In genomic region chr9:79220666-79221065, GRCh38 we compare ENCODE assay signal across 24 cellular contexts.
DNase-seq lines count a peak whose midpoint lies in the region; ATAC-seq and TF ChIP-seq lines count a peak whose summit lies in the region.
"Had no signal": no experiment of that assay in that cellular context is flagged by ENCODE, and none has a peak within 500 bp of the region (broad histone marks: within the 10 kb centered on the region; RNA-seq: fewer than 3 reads in every experiment).

No MANE protein-coding gene starts in this region.

- H2BK120ac ChIP-seq in IMR-90 (ENCODE audit: low read depth, low read length) = peak overlapping the region; percentile 84

- H2AFZ ChIP-seq in IMR-90 (replicated peaks; ENCODE audit: low read length, poor library complexity) = no peak overlapping the region
- H2AFZ ChIP-seq in mammary epithelial cell (ENCODE audit: low read depth, low read length) = no peak overlapping the region

- no peaks in the 10 kb centered on the region for H3K27me3 ChIP-seq in IMR-90 (ENCODE audit: control insufficient read depth, insufficient read depth, low read length)
- H3K27me3 ChIP-seq in mammary epithelial cell (ENCODE audit: insufficient read depth, low read length) = no peaks in the 10 kb centered on the region
- H3K27me3 ChIP-seq: cardiac muscle cell had no signal

- no peak for TF ChIP-seq POLR2A in IMR-90 (IDR thresholded peaks at IDR 0.05; ENCODE audit: low read depth, low read length)

- H3K79me1 ChIP-seq in IMR-90 (ENCODE audit: low read depth in 1 of 2, low read length in 2 of 2) = no peaks in the 10 kb centered on the region

- in situ Hi-C loops in IMR-90 (cut with MboI; ENCODE audit: low sequenced_read_pairs) (no loop called here), mammary epithelial cell (cut with MboI; ENCODE audit: low sequenced_read_pairs in 2 of 2) (no loop called here)

- no peak overlapping the region for H2AK9ac ChIP-seq in IMR-90 (replicated peaks; ENCODE audit: low read depth, low read length, poor library complexity)

- WGBS in IMR-90 (ENCODE audit: extremely low coverage in 2 of 2, insufficient read length in 1 of 2), 2 experiments = no CpG with 5 or more reads among the region's 1 CpG
- 88% methylated on average over 1 of the region's 1 CpG for WGBS in mammary epithelial cell (ENCODE audit: low coverage, missing lambda C conversion rate)

- H2BK5ac ChIP-seq in IMR-90 (ENCODE audit: low read depth, low read length, poor library complexity, severe bottlenecking) = peak overlapping the region; percentile 99

- H4K5ac ChIP-seq in IMR-90 (ENCODE audit: low read depth, low read length) = peak overlapping the region; percentile 65; the same call in 1 of the 2 replicates

- H3K4me2 ChIP-seq in IMR-90 (ENCODE audit: low read depth, low read length) (peak overlapping the region; percentile 47; the same call in 1 of the 2 replicates), mammary epithelial cell (ENCODE audit: insufficient read depth, low read depth, low read length) (no peak overlapping the region)

- peak overlapping the region; percentile 53; the same call in 1 of the 2 replicates for H3K23ac ChIP-seq in IMR-90 (ENCODE audit: low read depth, low read length)

- no peaks in the 10 kb centered on the region for H3K79me2 ChIP-seq in mammary epithelial cell (ENCODE audit: insufficient read depth, low read length)

- ATAC-seq in IMR-90 (ENCODE audit: low read depth) (peak; percentile 71), GM21526 (IDR thresholded peaks at IDR 0.05; ENCODE audit: low FRiP score, unreplicated experiment) (no peak)
- ATAC-seq: K562, left lobe of liver, mucosa of descending colon had no signal

- H4K91ac ChIP-seq in IMR-90 (ENCODE audit: insufficient read depth, low read depth, low read length) = peak overlapping the region; percentile 62; the same call in 1 of the 2 replicates

- H3K27ac ChIP-seq in IMR-90 (ENCODE audit: insufficient read depth, low read length) = no peak overlapping the region
- H3K27ac ChIP-seq in mammary epithelial cell (ENCODE audit: insufficient read depth, low read depth, low read length) = peak overlapping the region; percentile 9
- no peak overlapping the region for H3K27ac ChIP-seq in coronary artery
- H3K27ac ChIP-seq: cardiac muscle cell had no signal

- H3K9me3 ChIP-seq in IMR-90 (ENCODE audit: control insufficient read depth, insufficient read depth, low read length) = no peaks in the 10 kb centered on the region
- H3K9me3 ChIP-seq in mammary epithelial cell (replicated peaks; ENCODE audit: insufficient read depth, low read length) = no peaks in the 10 kb centered on the region
- H3K9me3 ChIP-seq: mucosa of descending colon had no signal

- H3K9ac ChIP-seq in IMR-90 (ENCODE audit: low read depth, low read length) (no peak overlapping the region), mammary epithelial cell (ENCODE audit: insufficient read depth, low read length) (no peak overlapping the region)

- H2BK15ac ChIP-seq in IMR-90 (ENCODE audit: low read depth, low read length) = peak overlapping the region; percentile 51; the same call in 1 of the 3 replicates

- intact Hi-C loops in IMR-90 (cut with micrococcal nuclease) (no loop called here), mammary epithelial cell (cut with micrococcal nuclease) (loop anchor here (5.0 to 10.0 kb wide), 2 partner anchors 246 to 352 kb away; partner anchors contain the start of gene TLE4)

- H3K14ac ChIP-seq in IMR-90 (replicated peaks; ENCODE audit: low read depth, low read length) = peak overlapping the region; percentile 77; the same call in 1 of the 2 replicates

- CTCF ChIA-PET in AG04449 (lab: Yijun Ruan, JAX) = interaction anchor here (1.5 kb wide), 1 partner anchor 91 kb away, joined by 4 read pairs; no protein-coding TSS in a partner anchor
- CTCF ChIA-PET in IMR-90 (lab: Yijun Ruan, JAX) = no interaction called here
- CTCF ChIA-PET in mammary epithelial cell (lab: Charles Lee; ENCODE audit: low non-redundant PET) = no interaction called here

- H3K18ac ChIP-seq in IMR-90 (ENCODE audit: low read depth, low read length) = peak overlapping the region; percentile 86; the same call in 1 of the 2 replicates

- H4K20me1 ChIP-seq in IMR-90 (ENCODE audit: insufficient read depth, low read length) = no peaks in the 10 kb centered on the region
- H4K20me1 ChIP-seq in mammary epithelial cell (ENCODE audit: insufficient read depth, low read length) = no peaks in the 10 kb centered on the region

- POLR2A ChIA-PET in AG04449 (lab: Yijun Ruan, JAX) (interaction anchor here (0.8 to 1.2 kb wide), 2 partner anchors 24 to 351 kb away, joined by 3 to 5 read pairs; partner anchors contain the start of gene TLE4), IMR-90 (lab: Charles Lee; ENCODE audit: unreplicated experiment) (no interaction called here)

- BruUV-seq in IMR-90 (replicated peaks; lab: Mats Ljungman, UMichigan) = no TSS peak
- no TSS peak for BruUV-seq in mammary epithelial cell (replicated peaks; lab: Mats Ljungman, UMichigan)

- no peaks in the 10 kb centered on the region; the same call in 1 of the 2 replicates for H3K4me1 ChIP-seq in IMR-90 (ENCODE audit: control insufficient read depth, insufficient read depth, low read length)
- H3K4me1 ChIP-seq in mammary epithelial cell (ENCODE audit: insufficient read depth, low read length) = peaks cover 32% of the 10 kb centered on the region

- H2BK20ac ChIP-seq in IMR-90 (ENCODE audit: low read depth, low read length) = peak overlapping the region; percentile 85; the same call in 1 of the 2 replicates

- no peak overlapping the region for H2AK5ac ChIP-seq in IMR-90 (ENCODE audit: low read depth, low read length)

- no peak for TF ChIP-seq RAD21 in IMR-90 (IDR thresholded peaks at IDR 0.05; ENCODE audit: low read length)

- TF ChIP-seq CTCF in AG04449 (IDR thresholded peaks at IDR 0.05; ENCODE audit: insufficient read depth, low read length, missing control alignments) (no peak), IMR-90 (conservative IDR thresholded peaks at IDR 0.05; ENCODE audit: low read depth, low read length) (no peak), mammary epithelial cell (conservative IDR thresholded peaks at IDR 0.05 in 1 of 2, IDR thresholded peaks at IDR 0.05 in 1 of 2; ENCODE audit: extremely low read depth in 1 of 2, insufficient read depth in 1 of 2, low read depth in 1 of 2, low read length in 2 of 2) (no peak), coronary artery (IDR thresholded peaks at IDR 0.05) (no peak)

- DNase-seq in AG04449 (ENCODE audit: low read depth, low spot score) (peak; percentile 53), IMR-90 (peak; percentile 75), mammary epithelial cell (no peak), iris pigment epithelial cell (ENCODE audit: low read depth) (peak; percentile 66), coronary artery (ENCODE audit: low spot score) (no peak)
- DNase-seq in activated CD4-positive, alpha-beta T cell treated with anti-CD3 and anti-CD28 coated beads, Interleukin-2, amount 50 U/mL, for 4 hours = no peak
- no peak for DNase-seq in activated effector memory CD4-positive, alpha-beta T cell treated with anti-CD3 and anti-CD28 coated beads, Interleukin-2, amount 50 U/mL, for 16 hours
- DNase-seq: activated CD4-positive, alpha-beta T cell treated with anti-CD3 and anti-CD28 coated beads, Interleukin-2, amount 10 ng/mL, durations not matched to agents 7 days and 5 days; activated CD8-positive, alpha-beta memory T cell treated with anti-CD3 and anti-CD28 coated beads, Interleukin-2, amount 50 U/mL, for 4 hours; activated naive CD8-positive, alpha-beta T cell treated with anti-CD3 and anti-CD28 coated beads, Interleukin-2, amount 50 U/mL, for 24 hours; CD4-positive, CD25-positive, alpha-beta regulatory T cell; erythroblast; GF-D8; mucosa of descending colon; NCI-H1930; NCI-H2227 treated with DMSO at 0.1 percent for 48 hours; NCI-H774; OCI-M1; SHP77 treated with DMSO at 0.1 percent for 48 hours; T-helper 2 cell had no signal

- H3K56ac ChIP-seq in IMR-90 (ENCODE audit: extremely low read depth, insufficient read depth, low read length) = peak overlapping the region; percentile 1; the same call in 1 of the 2 replicates

- H4K8ac ChIP-seq in IMR-90 (ENCODE audit: low read depth in 2 of 2, low read length in 2 of 2) = peak overlapping the region in 1 of 2 experiments; percentile 82; a peak in 2 of 4 replicates

- dilution Hi-C loops in IMR-90 (cut with HindIII; ENCODE audit: low sequenced_read_pairs, unreplicated experiment) (no loop called here), mammary epithelial cell (cut with HindIII; ENCODE audit: low sequenced_read_pairs) (no loop called here)

- H3K4me3 ChIP-seq in AG04449 (ENCODE audit: low read depth, low read length) (no peak overlapping the region), IMR-90 (ENCODE audit: insufficient read depth, low read depth, low read length) (no peak overlapping the region), mammary epithelial cell (replicated peaks in 1 of 3; ENCODE audit: insufficient read depth in 1 of 3, low read depth in 2 of 3, low read length in 3 of 3) (no peak overlapping the region), coronary artery (no peak overlapping the region)
- H3K4me3 ChIP-seq: cardiac muscle cell, K562, mucosa of descending colon had no signal

- no peaks in the 10 kb centered on the region for H3K36me3 ChIP-seq in IMR-90 (ENCODE audit: control insufficient read depth, insufficient read depth, low read length)
- H3K36me3 ChIP-seq in mammary epithelial cell (ENCODE audit: insufficient read depth, low read length) = no peaks in the 10 kb centered on the region
- H3K36me3 ChIP-seq: cardiac muscle cell had no signal

- H3K9me1 ChIP-seq in IMR-90 (ENCODE audit: insufficient read depth, low read length) = no peaks in the 10 kb centered on the region

- peak overlapping the region; percentile 76; the same call in 1 of the 2 replicates for H3K4ac ChIP-seq in IMR-90 (ENCODE audit: low read depth, low read length)

TF ChIP-seq in IMR-90, 13 proteins besides CTCF, POLR2A, EP300 and RAD21 (continues in another document):
- no peak for TF ChIP-seq RCOR1 (IDR thresholded peaks at IDR 0.05; ENCODE audit: insufficient replicate concordance, low read length)
- TF ChIP-seq RFX5 (IDR thresholded peaks at IDR 0.05; ENCODE audit: low read depth, low read length) = no peak
- no peak for TF ChIP-seq CHD1 (IDR thresholded peaks at IDR 0.05; ENCODE audit: low read depth, low read length)
- no peak for TF ChIP-seq BHLHE40 (IDR thresholded peaks at IDR 0.05; ENCODE audit: low read depth, low read length)
- TF ChIP-seq MAZ (IDR thresholded peaks at IDR 0.05; ENCODE audit: borderline replicate concordance, low read depth, low read length) = no peak
- TF ChIP-seq MAFK (IDR thresholded peaks at IDR 0.05; ENCODE audit: low read depth, low read length) = no peak
- no peak for TF ChIP-seq SMC3 (IDR thresholded peaks at IDR 0.05; ENCODE audit: low read depth, low read length)
- no peak for TF ChIP-seq USF2 (IDR thresholded peaks at IDR 0.05; ENCODE audit: low read depth, low read length)

Comparison
In these comparisons a context has a peak if more than half of its experiments do, and no peak if none do; other contexts are left out.
1. DNase-seq: peak in AG04449 (single experiment), IMR-90 (single experiment) and iris pigment epithelial cell (single experiment); none in mammary epithelial cell (single experiment), coronary artery (single experiment), activated CD4-positive, alpha-beta T cell treated with anti-CD3 and anti-CD28 coated beads, Interleukin-2, amount 50 U/mL, for 4 hours (0 of 2) and activated effector memory CD4-positive, alpha-beta T cell treated with anti-CD3 and anti-CD28 coated beads, Interleukin-2, amount 50 U/mL, for 16 hours (single experiment).